Comparison of ENCODE assay signal across 2 cellular contexts in genomic region chr6:131854803-131855202, GRCh38.
TF ChIP-seq lines count a peak whose summit lies in the region.

No MANE protein-coding gene starts in this region.

TF ChIP-seq in IMR-90, 13 proteins besides CTCF, POLR2A, EP300 and RAD21:
- TF ChIP-seq CHD1 (IDR thresholded peaks at IDR 0.05; ENCODE audit: low read depth, low read length) (no peak), FOS (IDR thresholded peaks at IDR 0.05; ENCODE audit: low read depth, low read length) (no peak), USF2 (IDR thresholded peaks at IDR 0.05; ENCODE audit: low read depth, low read length) (no peak), BHLHE40 (IDR thresholded peaks at IDR 0.05; ENCODE audit: low read depth, low read length) (no peak), SMC3 (IDR thresholded peaks at IDR 0.05; ENCODE audit: low read depth, low read length) (no peak), NFE2L2 (IDR thresholded peaks at IDR 0.05; ENCODE audit: low read depth, low read length) (no peak), MXI1 (IDR thresholded peaks at IDR 0.05; ENCODE audit: borderline replicate concordance, low read depth, low read length) (no peak), CEBPB (IDR thresholded peaks at IDR 0.05; ENCODE audit: low read depth, low read length) (no peak), RCOR1 (IDR thresholded peaks at IDR 0.05; ENCODE audit: insufficient replicate concordance, low read length) (no peak), RFX5 (IDR thresholded peaks at IDR 0.05; ENCODE audit: low read depth, low read length) (no peak), MAZ (IDR thresholded peaks at IDR 0.05; ENCODE audit: borderline replicate concordance, low read depth, low read length) (no peak), MAFK (IDR thresholded peaks at IDR 0.05; ENCODE audit: low read depth, low read length) (no peak), ELK1 (IDR thresholded peaks at IDR 0.05; ENCODE audit: borderline replicate concordance, low read depth, low read length) (no peak)

TF ChIP-seq in K562, 482 proteins besides CTCF, POLR2A, EP300 and RAD21:
- TF ChIP-seq NFIC (IDR thresholded peaks at IDR 0.05) (peak; percentile 27; the same call in 1 of the 2 replicates), MXI1 (IDR thresholded peaks at IDR 0.05; ENCODE audit: low read depth, low read length) (no peak)
